ENCODE assay signal across 8 cellular contexts in genomic region chr15:34039506-34040123, GRCh38. TPM values are rescaled to one million over a fixed set of nuclear protein-coding genes. Genes with fewer than 3 reads are reported as not detected.
DNase-seq lines count a peak whose midpoint lies in the region; ATAC-seq, FAIRE-seq and TF ChIP-seq lines count a peak whose summit lies in the region.

No MANE protein-coding gene starts in this region.

- TF ChIP-seq CTCF in GM20000 (IDR thresholded peaks at IDR 0.05; ENCODE audit: extremely low read depth, missing control alignments): no peak
- TF ChIP-seq CTCF in adrenal gland (IDR thresholded peaks at IDR 0.05): no peak
- no peak for TF ChIP-seq CTCF in HepG2 (CRISPR knock-in tag; IDR thresholded peaks at IDR 0.05)

- TF ChIP-seq POLR2A in adrenal gland (IDR thresholded peaks at IDR 0.05) (no peak), HepG2 (IDR thresholded peaks at IDR 0.05; ENCODE audit: insufficient read depth in 1 of 2, low read depth in 2 of 2, low read length in 2 of 2) (no peak)

- peak overlapping the region; percentile 66 to 86 (median 72) for H3K4me3 ChIP-seq in BLaER1 treated with 17β-estradiol and CSF1 and Interleukin-3, amounts not matched to agents 10 nM and 100 nM
- peak overlapping the region in 2 of 4 donors; percentile 76 for H3K4me3 ChIP-seq in adrenal gland
- H3K4me3 ChIP-seq in HepG2 (replicated peaks in 1 of 3; ENCODE audit: insufficient read depth in 1 of 3, low read depth in 2 of 3, low read length in 3 of 3): peak overlapping the region; percentile 79 to 96 (median 93)

- CTCF ChIA-PET in HepG2 (lab: Yijun Ruan, JAX; ENCODE audit: low intra/inter-chr PET ratio, low total read pairs): no interaction called here

- H2AFZ ChIP-seq in HepG2 (ENCODE audit: low read length): no peak overlapping the region

- intact Hi-C loops in adrenal gland (cut with DNase I): no loop called here
- intact Hi-C loops in HepG2 (cut with micrococcal nuclease; ENCODE audit: unreplicated experiment): no loop called here

- H3K4me1 Mint-ChIP-seq in stimulated activated effector memory CD8-positive, alpha-beta T cell treated with anti-CD3 and anti-CD28 coated beads, Interleukin-12 subunit alpha, Interleukin-12 subunit beta, amount 100 ng/mL, for 72 hours: peaks cover 24% of the 10 kb centered on the region

- peak overlapping the region; percentile 84 for H3K27ac Mint-ChIP-seq in stimulated activated effector memory CD8-positive, alpha-beta T cell treated with anti-CD3 and anti-CD28 coated beads, Interleukin-12 subunit alpha, Interleukin-12 subunit beta, amount 100 ng/mL, for 72 hours

- ATAC-seq in HepG2: no peak
- ATAC-seq in stimulated activated effector memory CD8-positive, alpha-beta T cell treated with anti-CD3 and anti-CD28 coated beads, Interleukin-12 subunit alpha, Interleukin-12 subunit beta, amount 100 ng/mL, for 72 hours: peak; percentile 84

- peak; percentile 8 for FAIRE-seq in HepG2 (lab: Jason Lieb, UNC)

- H3K4me1 ChIP-seq in BLaER1 treated with 17β-estradiol and CSF1 and Interleukin-3, amounts not matched to agents 10 nM and 100 nM: peaks cover 12 to 21% (median 17%) of the 10 kb centered on the region in 10 experiments
- H3K4me1 ChIP-seq in adrenal gland (replicated peaks in 1 of 2) (peaks cover 0 to 19% of the 10 kb centered on the region in 2 donors), HepG2 (ENCODE audit: insufficient read depth, low read length) (peaks cover 31% of the 10 kb centered on the region)

- H3K36me3 Mint-ChIP-seq in stimulated activated effector memory CD8-positive, alpha-beta T cell treated with anti-CD3 and anti-CD28 coated beads, Interleukin-12 subunit alpha, Interleukin-12 subunit beta, amount 100 ng/mL, for 72 hours: no peaks in the 10 kb centered on the region

- no peaks in the 10 kb centered on the region for H3K9me3 Mint-ChIP-seq in stimulated activated effector memory CD8-positive, alpha-beta T cell treated with anti-CD3 and anti-CD28 coated beads, Interleukin-12 subunit alpha, Interleukin-12 subunit beta, amount 100 ng/mL, for 72 hours

- no peaks in the 10 kb centered on the region for H3K27me3 ChIP-seq in BLaER1 treated with 17β-estradiol and CSF1 and Interleukin-3, amounts not matched to agents 10 nM and 100 nM
- H3K27me3 ChIP-seq in adrenal gland: no peaks in the 10 kb centered on the region
- no peaks in the 10 kb centered on the region; a peak in 1 of 5 replicates for H3K27me3 ChIP-seq in HepG2 (ENCODE audit: control insufficient read depth in 1 of 2, insufficient read depth in 2 of 2, low read length in 2 of 2)

- TF ChIP-seq RAD21 in HepG2 (CRISPR knock-in tag; IDR thresholded peaks at IDR 0.05): no peak

- peak; percentile 60 for DNase-seq in GM20000 (ENCODE audit: low spot score)
- peak; percentile 9 for DNase-seq in NCI-H69 (lab: John Stamatoyannopoulos, UW)
- DNase-seq in adrenal gland: no peak
- no peak for DNase-seq in HepG2 (ENCODE audit: low spot score)
- DNase-seq in stimulated activated effector memory CD8-positive, alpha-beta T cell treated with anti-CD3 and anti-CD28 coated beads, Interleukin-12 subunit alpha, Interleukin-12 subunit beta, amount 100 ng/mL, for 72 hours (ENCODE audit: low spot score in 2 of 2): peak in 1 of 2 donors; percentile 62
- no peak for DNase-seq in middle frontal gyrus (ENCODE audit: extremely low spot score, low spot score)
- DNase-seq in anterior cingulate cortex (lab: John Stamatoyannopoulos, UW): no peak

- H3K79me2 ChIP-seq in HepG2 (ENCODE audit: insufficient read depth, low read length): peaks cover 4% of the 10 kb centered on the region

- H3K27ac ChIP-seq in BLaER1 treated with 17β-estradiol and CSF1 and Interleukin-3, amounts not matched to agents 10 nM and 100 nM: peak overlapping the region; percentile 97 to 100 (median 100); a peak in 21 of 22 replicates
- H3K27ac ChIP-seq in adrenal gland (peak overlapping the region in 3 of 5 donors; percentile 91 to 98 (median 93)), HepG2 (ENCODE audit: extremely low read length, insufficient read depth, low read length) (peak overlapping the region; percentile 83)

- whole genome bisulfite sequencing in adrenal gland, 4 donors: 16 to 21% (median 20%) methylated on average over 7 of the region's 7 CpGs
- 22% methylated on average over 7 of the region's 7 CpGs for WGBS in HepG2 (ENCODE audit: low lambda C conversion rate)

- POLR2A ChIA-PET in HepG2 (lab: Yijun Ruan, JAX): interaction anchor here (0.8 to 1.1 kb wide), 2 partner anchors 62 to 170 kb away, joined by 4 to 6 read pairs; partner anchors contain the start of genes EMC7, KATNBL1 and PGBD4

- peak overlapping the region; percentile 78 for H3K4me3 Mint-ChIP-seq in stimulated activated effector memory CD8-positive, alpha-beta T cell treated with anti-CD3 and anti-CD28 coated beads, Interleukin-12 subunit alpha, Interleukin-12 subunit beta, amount 100 ng/mL, for 72 hours

- H3K9me3 ChIP-seq in BLaER1 treated with 17β-estradiol and CSF1 and Interleukin-3, amounts not matched to agents 10 nM and 100 nM (replicated peaks in 1 of 11): no peaks in the 10 kb centered on the region
- H3K9me3 ChIP-seq in adrenal gland (replicated peaks in 1 of 3) (no peaks in the 10 kb centered on the region), HepG2 (ENCODE audit: low read length) (no peaks in the 10 kb centered on the region)

- in situ Hi-C loops in HepG2 (cut with HindIII; ENCODE audit: extremely low pct_ligation_motif_present, low pct_unique_long_range_greater_than_20kb): no loop called here

- peak overlapping the region; percentile 69 to 95 (median 83) for H3K4me2 ChIP-seq in BLaER1 treated with 17β-estradiol and CSF1 and Interleukin-3, amounts not matched to agents 10 nM and 100 nM
- peak overlapping the region; percentile 80 for H3K4me2 ChIP-seq in HepG2 (ENCODE audit: low read depth, low read length)

- peak overlapping the region; percentile 98 to 100 (median 100) for H3K9ac ChIP-seq in BLaER1 treated with 17β-estradiol and CSF1 and Interleukin-3, amounts not matched to agents 10 nM and 100 nM
- H3K9ac ChIP-seq in HepG2 (ENCODE audit: insufficient read depth, low read depth, low read length): peak overlapping the region; percentile 79

- peaks cover 0 to 7% (median 0%) of the 10 kb centered on the region in 11 experiments; a peak in 2 of 22 replicates for H4K20me1 ChIP-seq in BLaER1 treated with 17β-estradiol and CSF1 and Interleukin-3, amounts not matched to agents 10 nM and 100 nM
- H4K20me1 ChIP-seq in HepG2 (ENCODE audit: insufficient read depth, low read length): no peaks in the 10 kb centered on the region

- TF ChIP-seq EP300 in HepG2 (IDR thresholded peaks at IDR 0.05; ENCODE audit: low read depth in 2 of 2, low read length in 2 of 2): no peak
- no peak for TF ChIP-seq EP300 in HepG2 (CRISPR knock-in tag; IDR thresholded peaks at IDR 0.05; ENCODE audit: borderline replicate concordance)

- BruUV-seq in HepG2 (replicated peaks; lab: Mats Ljungman, UMichigan): TSS peak; percentile 84

- H3K36me3 ChIP-seq in BLaER1 treated with 17β-estradiol and CSF1 and Interleukin-3, amounts not matched to agents 10 nM and 100 nM: no peaks in the 10 kb centered on the region
- H3K36me3 ChIP-seq in adrenal gland (replicated peaks in 1 of 2): no peaks in the 10 kb centered on the region
- H3K36me3 ChIP-seq in HepG2 (replicated peaks in 1 of 2; ENCODE audit: control insufficient read depth in 1 of 2, insufficient read depth in 2 of 2, low read length in 2 of 2): no peaks in the 10 kb centered on the region

RNA-seq across cellular contexts. Expression of gene AVEN, which starts 0.6 kb away (rescaled TPM):
- 10 to 100 TPM; 10.0 to 21.0 (median 13.7) TPM for total RNA-seq in adrenal gland
- 10 to 100 TPM in 1 of 3 donors, 1 to 10 TPM in 2; 6.9 to 22.7 (median 9.2) TPM for polyA plus RNA-seq in adrenal gland
- total RNA-seq in HepG2 (2016; rRNA removed; fragmentation: Illumina TruSeq; extraction: Trizol): 16.8 and 17.5 TPM in 2 replicates
- 21.7 and 24.7 TPM in 2 replicates for total RNA-seq in HepG2 (2016; cell fraction: cytosol; rRNA removed; fragmentation: Illumina TruSeq; extraction: Trizol; ENCODE audit: low read depth)
- total RNA-seq in HepG2 (2016; cell fraction: insoluble cytoplasmic fraction; rRNA removed; fragmentation: Illumina TruSeq; extraction: Trizol): 16.9 and 17.0 TPM in 2 replicates
- 25.4 and 28.9 TPM in 2 replicates for total RNA-seq in HepG2 (2016; cell fraction: membrane; rRNA removed; fragmentation: Illumina TruSeq; extraction: Trizol)
- 10.3 and 14.0 TPM in 2 replicates for total RNA-seq in HepG2 (2016; cell fraction: nucleus; rRNA removed; fragmentation: Illumina TruSeq; extraction: Trizol)
- 4.4 TPM in 2 replicates for polyA plus RNA-seq in HepG2 (2011; rRNA removed)
- 2.6 and 4.1 TPM in 2 replicates for polyA plus RNA-seq in HepG2 (2011; cell fraction: cytosol; rRNA removed)
- 1.2 and 1.6 TPM in 2 replicates for polyA plus RNA-seq in HepG2 (2011; cell fraction: nucleus; rRNA removed)
- polyA plus RNA-seq in HepG2 (2012): 6.1 and 6.3 TPM in 2 replicates
- polyA plus RNA-seq in HepG2 (2016; cell fraction: cytosol; fragmentation: Illumina TruSeq; extraction: Trizol; ENCODE audit: low read depth): 25.6 and 26.7 TPM in 2 replicates
- 15.3 and 17.2 TPM in 2 replicates for polyA plus RNA-seq in HepG2 (2016; cell fraction: insoluble cytoplasmic fraction; fragmentation: Illumina TruSeq; extraction: Trizol; ENCODE audit: low read depth)
- 22.7 and 24.1 TPM in 2 replicates for polyA plus RNA-seq in HepG2 (2016; cell fraction: membrane; fragmentation: Illumina TruSeq; extraction: Trizol; ENCODE audit: low read depth)
- 8.5 and 10.3 TPM in 2 replicates for polyA plus RNA-seq in HepG2 (2016; cell fraction: nucleus; fragmentation: Illumina TruSeq; extraction: Trizol; ENCODE audit: insufficient read depth, low read depth)
- polyA minus RNA-seq in HepG2 (2011; rRNA and poly(A)+ RNA removed; ENCODE audit: low replicate concordance): 2.5 and 3.3 TPM in 2 replicates
- 1.1 and 1.6 TPM in 2 replicates for polyA minus RNA-seq in HepG2 (2011; cell fraction: cytosol; rRNA and poly(A)+ RNA removed)
- polyA minus RNA-seq in HepG2 (2011; cell fraction: nucleus; rRNA and poly(A)+ RNA removed): 4.6 and 6.1 TPM in 2 replicates

Comparison
In these comparisons a context has a peak if more than half of its experiments do, and no peak if none do; other contexts are left out.
1. DNase-seq: peak in GM20000 (single experiment) and NCI-H69 (single experiment); none in adrenal gland (0 of 7), HepG2 (single experiment), middle frontal gyrus (single experiment) and anterior cingulate cortex (0 of 58).
2. Peak in every context shown above with its lines, with median percentiles within 50 percentile points of each other: H3K27ac ChIP-seq.